1 cellular context compared by ENCODE assay signal in genomic region chr18:22490429-22490846, GRCh38.
TF ChIP-seq lines count a peak whose summit lies in the region.

No MANE protein-coding gene starts in this region.

TF ChIP-seq in H1, 55 proteins besides CTCF, POLR2A, EP300 and RAD21:
- no peak for TF ChIP-seq CHD7 (IDR thresholded peaks at IDR 0.05; ENCODE audit: insufficient replicate concordance, low read length)
- TF ChIP-seq PHF8 (conservative IDR thresholded peaks at IDR 0.05; ENCODE audit: low read depth, low read length): no peak
- no peak for TF ChIP-seq RFX5 (IDR thresholded peaks at IDR 0.05; ENCODE audit: borderline replicate concordance, low read depth, low read length)
- no peak for TF ChIP-seq GABPA (IDR thresholded peaks at IDR 0.05; ENCODE audit: borderline replicate concordance, insufficient read depth, low read length)
- 0 out of 2 replicates have a peak, but pooled peaks have one; percentile 33 for TF ChIP-seq MAFK (IDR thresholded peaks at IDR 0.05; ENCODE audit: low read depth, low read length)
- TF ChIP-seq CBX8 (IDR thresholded peaks at IDR 0.05; ENCODE audit: borderline replicate concordance, low read depth, low read length): no peak
